ENCODE assay signal across 1 cellular context in genomic region chr1:40257688-40258444, GRCh38.
TF ChIP-seq lines count a peak whose summit lies in the region.

ZMPSTE24 (plus strand) TSS chr1:40258236; CDS start chr1:40258272, 36 bp downstream.

TF ChIP-seq in K562, 482 proteins besides CTCF, POLR2A, EP300 and RAD21 (continued from another document and continues in another):
- no peak; the same call in 1 of the 2 replicates for TF ChIP-seq FOXP4 (CRISPR knock-in tag; IDR thresholded peaks at IDR 0.05; ENCODE audit: borderline replicate concordance)
- TF ChIP-seq RFX1 (IDR thresholded peaks at IDR 0.05) = peak; percentile 63
- peak; percentile 73 for TF ChIP-seq CREB1 (IDR thresholded peaks at IDR 0.05)
- peak; percentile 82 for TF ChIP-seq CREB1 (CRISPR knock-in tag; IDR thresholded peaks at IDR 0.05)
- peak; percentile 70 for TF ChIP-seq MXI1 (IDR thresholded peaks at IDR 0.05; ENCODE audit: low read depth, low read length)
- TF ChIP-seq TAF15 (IDR thresholded peaks at IDR 0.05; ENCODE audit: low read depth, low read length) = no peak
- peak; percentile 96 for TF ChIP-seq MYC (IDR thresholded peaks at IDR 0.05; ENCODE audit: low read depth, low read length)
- TF ChIP-seq MYC (CRISPR knock-in tag; IDR thresholded peaks at IDR 0.05; ENCODE audit: borderline replicate concordance, low read depth) = peak; percentile 88; the same call in 1 of the 2 replicates
- no peak for TF ChIP-seq RFX5 (IDR thresholded peaks at IDR 0.05; ENCODE audit: low read depth, low read length)
- peak; percentile 99 for TF ChIP-seq ARID4B (CRISPR knock-in tag; IDR thresholded peaks at IDR 0.05)
- 0 out of 2 replicates have a peak, but pooled peaks have one; percentile 17 for TF ChIP-seq GATAD2A (IDR thresholded peaks at IDR 0.05)
- TF ChIP-seq SREBF1 (IDR thresholded peaks at IDR 0.05; ENCODE audit: borderline replicate concordance, low read depth, low read length) = peak; percentile 15; the same call in 1 of the 2 replicates
- no peak for TF ChIP-seq THRA (IDR thresholded peaks at IDR 0.05)
- TF ChIP-seq, protein P1, sequence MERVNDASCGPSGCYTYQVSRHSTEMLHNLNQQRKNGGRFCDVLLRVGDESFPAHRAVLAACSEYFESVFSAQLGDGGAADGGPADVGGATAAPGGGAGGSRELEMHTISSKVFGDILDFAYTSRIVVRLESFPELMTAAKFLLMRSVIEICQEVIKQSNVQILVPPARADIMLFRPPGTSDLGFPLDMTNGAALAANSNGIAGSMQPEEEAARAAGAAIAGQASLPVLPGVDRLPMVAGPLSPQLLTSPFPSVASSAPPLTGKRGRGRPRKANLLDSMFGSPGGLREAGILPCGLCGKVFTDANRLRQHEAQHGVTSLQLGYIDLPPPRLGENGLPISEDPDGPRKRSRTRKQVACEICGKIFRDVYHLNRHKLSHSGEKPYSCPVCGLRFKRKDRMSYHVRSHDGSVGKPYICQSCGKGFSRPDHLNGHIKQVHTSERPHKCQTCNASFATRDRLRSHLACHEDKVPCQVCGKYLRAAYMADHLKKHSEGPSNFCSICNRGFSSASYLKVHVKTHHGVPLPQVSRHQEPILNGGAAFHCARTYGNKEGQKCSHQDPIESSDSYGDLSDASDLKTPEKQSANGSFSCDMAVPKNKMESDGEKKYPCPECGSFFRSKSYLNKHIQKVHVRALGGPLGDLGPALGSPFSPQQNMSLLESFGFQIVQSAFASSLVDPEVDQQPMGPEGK (CRISPR knock-in tag; IDR thresholded peaks at IDR 0.05; ENCODE audit: borderline replicate concordance) = peak; percentile 63; the same call in 1 of the 2 replicates
- TF ChIP-seq MEIS2 (IDR thresholded peaks at IDR 0.05; ENCODE audit: partially characterized antibody) = peak; percentile 54
- TF ChIP-seq SOX6 (IDR thresholded peaks at IDR 0.05) = peak; percentile 85
- TF ChIP-seq, protein P2, sequence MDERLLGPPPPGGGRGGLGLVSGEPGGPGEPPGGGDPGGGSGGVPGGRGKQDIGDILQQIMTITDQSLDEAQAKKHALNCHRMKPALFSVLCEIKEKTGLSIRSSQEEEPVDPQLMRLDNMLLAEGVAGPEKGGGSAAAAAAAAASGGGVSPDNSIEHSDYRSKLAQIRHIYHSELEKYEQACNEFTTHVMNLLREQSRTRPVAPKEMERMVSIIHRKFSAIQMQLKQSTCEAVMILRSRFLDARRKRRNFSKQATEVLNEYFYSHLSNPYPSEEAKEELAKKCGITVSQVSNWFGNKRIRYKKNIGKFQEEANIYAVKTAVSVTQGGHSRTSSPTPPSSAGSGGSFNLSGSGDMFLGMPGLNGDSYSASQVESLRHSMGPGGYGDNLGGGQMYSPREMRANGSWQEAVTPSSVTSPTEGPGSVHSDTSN (CRISPR knock-in tag; IDR thresholded peaks at IDR 0.05; ENCODE audit: low read depth) = no peak
- TF ChIP-seq, protein P2 (tag; conservative IDR thresholded peaks at IDR 0.05; ENCODE audit: low read depth) = peak; percentile 23; the same call in 1 of the 2 replicates
- TF ChIP-seq EGR1 (conservative IDR thresholded peaks at IDR 0.05) = peak; percentile 76
- TF ChIP-seq CHCHD3 (CRISPR knock-in tag; IDR thresholded peaks at IDR 0.05) = 0 out of 2 replicates have a peak, but pooled peaks have one; percentile 37
- TF ChIP-seq HDAC2 (IDR thresholded peaks at IDR 0.05) = peak; percentile 80; the same call in 1 of the 2 replicates
- peak; percentile 74 for TF ChIP-seq HNRNPLL (IDR thresholded peaks at IDR 0.05; ENCODE audit: low read depth, low read length, poor library complexity, severe bottlenecking)
- peak in 1 of 2 experiments; percentile 94; a peak in 2 of 3 replicates for TF ChIP-seq CBX3 (IDR thresholded peaks at IDR 0.05; ENCODE audit: borderline replicate concordance in 1 of 2, low read length in 2 of 2)
- TF ChIP-seq SMAD3 (CRISPR knock-in tag; conservative IDR thresholded peaks at IDR 0.05) = no peak
- TF ChIP-seq, protein P3, sequence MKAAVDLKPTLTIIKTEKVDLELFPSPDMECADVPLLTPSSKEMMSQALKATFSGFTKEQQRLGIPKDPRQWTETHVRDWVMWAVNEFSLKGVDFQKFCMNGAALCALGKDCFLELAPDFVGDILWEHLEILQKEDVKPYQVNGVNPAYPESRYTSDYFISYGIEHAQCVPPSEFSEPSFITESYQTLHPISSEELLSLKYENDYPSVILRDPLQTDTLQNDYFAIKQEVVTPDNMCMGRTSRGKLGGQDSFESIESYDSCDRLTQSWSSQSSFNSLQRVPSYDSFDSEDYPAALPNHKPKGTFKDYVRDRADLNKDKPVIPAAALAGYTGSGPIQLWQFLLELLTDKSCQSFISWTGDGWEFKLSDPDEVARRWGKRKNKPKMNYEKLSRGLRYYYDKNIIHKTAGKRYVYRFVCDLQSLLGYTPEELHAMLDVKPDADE (conservative IDR thresholded peaks at IDR 0.05; ENCODE audit: control insufficient read depth, low read depth, low read length) = peak; percentile 94
- TF ChIP-seq NUFIP1 (IDR thresholded peaks at IDR 0.05; ENCODE audit: partially characterized antibody) = no peak
- peak; percentile 99 for TF ChIP-seq CXXC5 (CRISPR knock-in tag; IDR thresholded peaks at IDR 0.05)
- peak; percentile 68 for TF ChIP-seq BHLHE40 (IDR thresholded peaks at IDR 0.05; ENCODE audit: low read length)
- TF ChIP-seq CTCFL (IDR thresholded peaks at IDR 0.05; ENCODE audit: borderline replicate concordance, insufficient read depth, low read depth, low read length, poor library complexity, severe bottlenecking) = no peak
- no peak for TF ChIP-seq DLX4 (CRISPR knock-in tag; IDR thresholded peaks at IDR 0.05)
- TF ChIP-seq CEBPG (CRISPR knock-in tag; IDR thresholded peaks at IDR 0.05) = peak; percentile 69
- peak in 1 of 2 experiments; percentile 80; a peak in 2 of 4 replicates for TF ChIP-seq CEBPG (tag; conservative IDR thresholded peaks at IDR 0.05 in 1 of 2, IDR thresholded peaks at IDR 0.05 in 1 of 2)
- no peak for TF ChIP-seq PHB2 (IDR thresholded peaks at IDR 0.05; ENCODE audit: low read depth)
- peak; percentile 66 for TF ChIP-seq ASH1L (IDR thresholded peaks at IDR 0.05; ENCODE audit: borderline replicate concordance, low read depth, partially characterized antibody)
- peak; percentile 53 for TF ChIP-seq SMARCA4 (IDR thresholded peaks at IDR 0.05)
- TF ChIP-seq, protein P4, sequence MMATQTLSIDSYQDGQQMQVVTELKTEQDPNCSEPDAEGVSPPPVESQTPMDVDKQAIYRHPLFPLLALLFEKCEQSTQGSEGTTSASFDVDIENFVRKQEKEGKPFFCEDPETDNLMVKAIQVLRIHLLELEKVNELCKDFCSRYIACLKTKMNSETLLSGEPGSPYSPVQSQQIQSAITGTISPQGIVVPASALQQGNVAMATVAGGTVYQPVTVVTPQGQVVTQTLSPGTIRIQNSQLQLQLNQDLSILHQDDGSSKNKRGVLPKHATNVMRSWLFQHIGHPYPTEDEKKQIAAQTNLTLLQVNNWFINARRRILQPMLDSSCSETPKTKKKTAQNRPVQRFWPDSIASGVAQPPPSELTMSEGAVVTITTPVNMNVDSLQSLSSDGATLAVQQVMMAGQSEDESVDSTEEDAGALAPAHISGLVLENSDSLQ (IDR thresholded peaks at IDR 0.05) = peak; percentile 87
- no peak for TF ChIP-seq RBM17 (IDR thresholded peaks at IDR 0.05; ENCODE audit: borderline replicate concordance, low read depth, low read length)
